ENCODE assay signal across 28 cellular contexts in the genomic region with DNA sequence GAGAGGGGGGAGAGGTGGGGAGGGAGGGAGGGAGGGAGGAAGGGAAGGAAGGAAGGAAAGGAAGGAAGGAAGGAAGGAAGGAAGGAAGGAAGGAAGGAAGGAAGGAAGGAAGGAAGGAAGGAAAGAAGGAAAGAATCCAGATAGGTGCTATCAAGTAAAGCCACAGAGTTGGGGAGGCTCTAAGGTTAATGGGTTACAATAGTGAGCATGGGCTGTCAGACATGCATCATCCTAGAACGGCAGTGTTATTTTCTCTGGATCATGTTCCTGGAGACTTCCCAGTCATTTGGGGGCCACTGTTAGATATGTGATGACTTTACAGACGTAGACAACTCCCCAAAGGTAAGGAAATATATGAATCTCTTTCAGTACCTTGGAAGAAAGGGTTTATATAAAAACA. TPM values are rescaled to one million over a fixed set of nuclear protein-coding genes. Genes with fewer than 3 reads are reported as not detected.
"Had no signal": no experiment of that assay in that cellular context is flagged by ENCODE, and none has a peak within 500 bp of the region (broad histone marks: within the 10 kb centered on the region; RNA-seq: fewer than 3 reads in every experiment).

No MANE protein-coding gene starts in this region.

- ATAC-seq: activated CD8-positive, alpha-beta T cell treated with anti-CD3 and anti-CD28 coated beads for 36 hours; activated naive CD8-positive, alpha-beta T cell treated with anti-CD3 and anti-CD28 coated beads, Interleukin-2, amount 50 U/mL, for 24 hours; T-helper 17 cell had no signal

- H3K4me1 ChIP-seq: adrenal gland, breast epithelium, colonic mucosa, esophagus squamous epithelium had no signal

- H3K27ac ChIP-seq: adrenal gland, breast epithelium, cardiac muscle cell, colonic mucosa, epithelial cell of prostate, esophagus squamous epithelium, WERI-Rb-1 had no signal

- DNase-seq: activated B cell treated with CpG ODN at 0.5 μM for 24 hours; activated CD4-positive, alpha-beta T cell treated with anti-CD3 and anti-CD28 coated beads, Interleukin-2, amount 50 U/mL, for 1 hour; activated CD8-positive, alpha-beta memory T cell treated with anti-CD3 and anti-CD28 coated beads for 24 hours; activated CD8-positive, alpha-beta T cell treated with anti-CD3 and anti-CD28 coated beads for 36 hours; activated effector memory CD4-positive, alpha-beta T cell treated with anti-CD3 and anti-CD28 coated beads, Interleukin-2, amount 50 U/mL, for 16 hours; activated naive CD8-positive, alpha-beta T cell treated with anti-CD3 and anti-CD28 coated beads for 36 hours; activated naive CD8-positive, alpha-beta T cell treated with anti-CD3 and anti-CD28 coated beads, Interleukin-2, amount 50 U/mL, for 24 hours; activated T-cell treated with anti-CD3 and anti-CD28 coated beads, Interleukin-2, amount 50 U/mL, for 48 hours; adrenal gland; amygdala; aorta; central memory CD4-positive, alpha-beta T cell; cerebellar nuclear complex; colonic mucosa; effector CD8-positive, alpha-beta T cell; esophagus squamous epithelium; foreskin fibroblast; T-helper 17 cell; T1000; WERI-Rb-1 had no signal

- H3K4me3 ChIP-seq: adrenal gland, breast epithelium, cardiac muscle cell, colonic mucosa, esophagus squamous epithelium had no signal

- H3K36me3 ChIP-seq: adrenal gland, breast epithelium, cardiac muscle cell, colonic mucosa, esophagus squamous epithelium, WERI-Rb-1 had no signal

- H3K9me3 ChIP-seq: adrenal gland, breast epithelium, colonic mucosa, esophagus squamous epithelium had no signal

- H3K27me3 ChIP-seq: adrenal gland, breast epithelium, cardiac muscle cell, colonic mucosa, esophagus squamous epithelium had no signal

RNA-seq across cellular contexts. Expression of a gene that starts 31.1 kb away (rescaled TPM):
- total RNA-seq: activated B cell treated with CpG ODN at 0.5 μM for 24 hours; activated CD8-positive, alpha-beta T cell treated with anti-CD3 and anti-CD28 coated beads for 36 hours; activated naive CD4-positive, alpha-beta T cell treated with anti-CD3 and anti-CD28 coated beads for 36 hours; activated naive CD8-positive, alpha-beta T cell treated with anti-CD3 and anti-CD28 coated beads for 36 hours; activated T-helper 1 cell treated with anti-CD3 and anti-CD28 coated beads, Interleukin-12 subunit alpha, Interleukin-12 subunit beta, Interleukin-2, Interleukin-4 antibody, amounts not matched to agents 30 ng/mL and 10 ng/mL and 1 ng/mL, durations not matched to agents 14 hours and 24 hours and 36 hours; activated T-helper 2 cell treated with anti-CD3 and anti-CD28 coated beads, Interferon-gamma antibody, Interleukin-2, Interleukin-4, amounts not matched to agents 10 μg/mL and 5 μg/mL and 100 μg/mL, durations not matched to agents 14 hours and 24 hours and 36 hours; cardiac muscle cell; dermis microvascular lymphatic vessel endothelial cell; endothelial cell of umbilical vein; T-helper 17 cell had no signal
